Comparison of ENCODE assay signal across 12 cellular contexts in the genomic region with DNA sequence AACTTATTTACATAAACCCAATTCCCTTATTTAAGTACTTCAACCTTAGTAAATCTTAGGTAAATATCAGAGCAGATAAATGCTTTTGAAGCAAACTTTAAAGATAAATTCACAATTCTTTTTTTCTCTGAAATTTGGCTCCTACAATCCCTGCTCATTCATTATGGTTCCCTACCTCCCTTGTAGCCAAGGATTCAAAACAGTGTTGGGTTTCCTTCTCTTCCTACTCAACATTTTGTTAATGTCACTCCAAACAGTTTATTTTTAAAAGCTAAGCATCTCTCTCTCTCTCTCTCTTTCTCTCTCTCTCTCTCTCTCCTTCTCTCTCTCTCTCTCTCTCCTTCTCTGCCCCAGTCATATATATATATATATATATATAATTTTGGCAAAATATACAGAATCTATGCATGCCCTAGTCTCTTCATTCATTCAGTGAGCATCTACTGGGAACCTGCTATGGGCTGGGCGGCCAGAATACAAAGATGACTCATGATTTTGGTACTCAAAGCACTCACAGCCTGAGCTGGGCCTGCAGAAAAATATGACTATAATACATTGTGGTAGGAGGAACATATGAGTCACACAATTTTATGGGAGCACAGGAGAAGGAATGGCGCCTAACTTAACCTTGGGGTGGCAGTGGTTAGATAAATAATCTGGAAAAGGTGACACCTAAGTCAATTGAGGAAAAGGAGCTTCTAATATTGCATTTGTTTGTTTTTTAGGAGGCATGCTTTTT.
DNase-seq lines count a peak whose midpoint lies in the region; ATAC-seq and TF ChIP-seq lines count a peak whose summit lies in the region.
"Had no signal": no experiment of that assay in that cellular context is flagged by ENCODE, and none has a peak within 500 bp of the region (broad histone marks: within the 10 kb centered on the region; RNA-seq: fewer than 3 reads in every experiment).

No MANE protein-coding gene starts in this region.

- CTCF ChIA-PET in activated CD4-positive, alpha-beta T cell treated with anti-CD3 and anti-CD28 coated beads for 36 hours (lab: Charles Lee), result interaction anchor here (1.0 to 1.9 kb wide), 6 partner anchors 13 to 216 kb away, joined by 3 to 6 read pairs (median 4); no protein-coding TSS in a partner anchor

- POLR2A ChIA-PET in activated CD4-positive, alpha-beta T cell treated with anti-CD3 and anti-CD28 coated beads for 36 hours (lab: Charles Lee), result interaction anchor here (0.6 kb wide), 1 partner anchor 64 kb away, joined by 3 read pairs; no protein-coding TSS in a partner anchor

- H3K27me3 Mint-ChIP-seq in activated CD4-positive, alpha-beta T cell treated with anti-CD3 and anti-CD28 coated beads for 36 hours, result no peaks in the 10 kb centered on the region

- H3K36me3 ChIP-seq in SJSA1, result no peaks in the 10 kb centered on the region
- no peaks in the 10 kb centered on the region for H3K36me3 ChIP-seq in stomach
- H3K36me3 ChIP-seq: gastrocnemius medialis had no signal

- no peak for ATAC-seq in activated CD4-positive, alpha-beta T cell treated with anti-CD3 and anti-CD28 coated beads for 36 hours
- peak; percentile 100 for ATAC-seq in foreskin keratinocyte

- no peak for TF ChIP-seq EP300 in stomach (IDR thresholded peaks at IDR 0.05)

- H3K36me3 Mint-ChIP-seq in activated CD4-positive, alpha-beta T cell treated with anti-CD3 and anti-CD28 coated beads for 36 hours (ENCODE audit: low read depth), result no peaks in the 10 kb centered on the region

- no peaks in the 10 kb centered on the region for H3K9me3 Mint-ChIP-seq in activated CD4-positive, alpha-beta T cell treated with anti-CD3 and anti-CD28 coated beads for 36 hours (ENCODE audit: low read depth)

- 16 to 42% (median 28%) methylated on average over 2 of the region's 2 CpGs for WGBS in stomach, 5 donors

- DNase-seq in activated CD4-positive, alpha-beta T cell treated with anti-CD3 and anti-CD28 coated beads for 36 hours, result peak; percentile 10
- no peak for DNase-seq in activated CD4-positive, alpha-beta T cell treated with anti-CD3 and anti-CD28 coated beads for 48 hours
- DNase-seq in SJSA1 (ENCODE audit: low read depth in 1 of 2, low spot score in 2 of 2) (peak; percentile 78 to 79), foreskin keratinocyte (peak; percentile 78 to 90), stomach (peak; percentile 42), hypothalamus (lab: John Stamatoyannopoulos, UW) (no peak)
- DNase-seq in activated T-cell treated with anti-CD3 and anti-CD28 coated beads, Interleukin-2, amount 50 U/mL, for 48 hours, result no peak
- DNase-seq in activated CD4-positive, alpha-beta T cell treated with anti-CD3 and anti-CD28 coated beads, Interleukin-2, amount 50 U/mL, for 48 hours, result no peak
- DNase-seq: gastrocnemius medialis; OCI-M1; stimulated activated CD4-positive, alpha-beta T cell treated with anti-CD3 and anti-CD28 coated beads, Interleukin-12 subunit alpha, Interleukin-12 subunit beta, amount 100 ng/mL, for 4 hours had no signal

- intact Hi-C loops in activated CD4-positive, alpha-beta T cell treated with anti-CD3 and anti-CD28 coated beads for 36 hours (cut with DNase I, micrococcal nuclease), result no loop called here
- intact Hi-C loops in stomach (cut with DNase I; ENCODE audit: low total_unique reads), result no loop called here

- H3K9me3 ChIP-seq in SJSA1 (replicated peaks), result no peaks in the 10 kb centered on the region
- no peaks in the 10 kb centered on the region for H3K9me3 ChIP-seq in stomach
- H3K9me3 ChIP-seq: gastrocnemius medialis had no signal

- no peak overlapping the region for H3K4me3 ChIP-seq in SJSA1
- no peak overlapping the region for H3K4me3 ChIP-seq in stomach
- H3K4me3 ChIP-seq: gastrocnemius medialis had no signal

- H3K27ac Mint-ChIP-seq in activated CD4-positive, alpha-beta T cell treated with anti-CD3 and anti-CD28 coated beads for 36 hours, result no peak overlapping the region
- H3K27ac Mint-ChIP-seq: B cell had no signal

- H3K4me3 Mint-ChIP-seq in activated CD4-positive, alpha-beta T cell treated with anti-CD3 and anti-CD28 coated beads for 36 hours, result no peak overlapping the region
- H3K4me3 Mint-ChIP-seq: B cell had no signal

- peak; percentile 20 for TF ChIP-seq CTCF in foreskin keratinocyte (conservative IDR thresholded peaks at IDR 0.05)
- TF ChIP-seq CTCF in stomach (IDR thresholded peaks at IDR 0.05), result no peak

- H3K27me3 ChIP-seq in SJSA1 (replicated peaks), result no peaks in the 10 kb centered on the region
- H3K27me3 ChIP-seq in foreskin keratinocyte, result peaks cover 12% of the 10 kb centered on the region
- no peaks in the 10 kb centered on the region for H3K27me3 ChIP-seq in stomach
- H3K27me3 ChIP-seq: gastrocnemius medialis had no signal

- H3K4me1 ChIP-seq in SJSA1 (replicated peaks) (peaks cover 33% of the 10 kb centered on the region), foreskin keratinocyte (peaks cover 7% of the 10 kb centered on the region), stomach (peaks cover 0 to 24% (median 11%) of the 10 kb centered on the region in 4 donors)
- H3K4me1 ChIP-seq: gastrocnemius medialis had no signal

- no peak for TF ChIP-seq POLR2A in stomach (IDR thresholded peaks at IDR 0.05)

- H3K27ac ChIP-seq in SJSA1 (peak overlapping the region; percentile 72), foreskin keratinocyte (no peak overlapping the region), stomach (no peak overlapping the region)
- H3K27ac ChIP-seq: gastrocnemius medialis had no signal

- peaks cover 2% of the 10 kb centered on the region for H3K4me1 Mint-ChIP-seq in activated CD4-positive, alpha-beta T cell treated with anti-CD3 and anti-CD28 coated beads for 36 hours
- H3K4me1 Mint-ChIP-seq: B cell had no signal

Comparison
In these comparisons a context has a peak if more than half of its experiments do, and no peak if none do; other contexts are left out.
1. DNase-seq: peak in activated CD4-positive, alpha-beta T cell treated with anti-CD3 and anti-CD28 coated beads for 36 hours (single experiment), SJSA1 (2 of 2), foreskin keratinocyte (2 of 2) and stomach (single experiment); none in activated CD4-positive, alpha-beta T cell treated with anti-CD3 and anti-CD28 coated beads for 48 hours (single experiment), activated T-cell treated with anti-CD3 and anti-CD28 coated beads, Interleukin-2, amount 50 U/mL, for 48 hours (0 of 2), hypothalamus (0 of 51) and activated CD4-positive, alpha-beta T cell treated with anti-CD3 and anti-CD28 coated beads, Interleukin-2, amount 50 U/mL, for 48 hours (0 of 2).